Comparison of ENCODE assay signal across 12 cellular contexts in genomic region chr19:5128251-5128931, GRCh38.
A peak's percentile ranks its signal among the peaks of the same experiment; 100 is the strongest.
DNase-seq lines count a peak whose midpoint lies in the region; ATAC-seq lines count a peak whose summit lies in the region.
"Had no signal": no experiment of that assay in that cellular context is flagged by ENCODE, and none has a peak within 500 bp of the region (broad histone marks: within the 10 kb centered on the region; RNA-seq: fewer than 3 reads in every experiment).

No MANE protein-coding gene starts in this region.

- CTCF ChIA-PET in activated CD4-positive, alpha-beta memory T cell treated with anti-CD3 and anti-CD28 coated beads, Interleukin-2, amount 10 ng/mL, durations not matched to agents 7 days and 5 days (lab: Charles Lee), result no interaction called here

- peak overlapping the region; percentile 85 for H3K4me2 ChIP-seq in BLaER1

- H3K4me1 ChIP-seq in BLaER1, result peaks cover 95% of the 10 kb centered on the region

- intact Hi-C loops in cardiac septum (cut with DNase I), result no loop called here
- intact Hi-C loops in posterior vena cava (cut with DNase I), result no loop called here

- no peaks in the 10 kb centered on the region for H3K36me3 Mint-ChIP-seq in activated CD4-positive, alpha-beta memory T cell treated with anti-CD3 and anti-CD28 coated beads, Interleukin-2, amount 10 ng/mL, durations not matched to agents 7 days and 5 days (ENCODE audit: low read depth)

- H3K4me1 Mint-ChIP-seq in activated CD4-positive, alpha-beta memory T cell treated with anti-CD3 and anti-CD28 coated beads, Interleukin-2, amount 10 ng/mL, durations not matched to agents 7 days and 5 days, result peaks cover 7% of the 10 kb centered on the region

- no peak overlapping the region for H3K27ac Mint-ChIP-seq in activated CD4-positive, alpha-beta memory T cell treated with anti-CD3 and anti-CD28 coated beads, Interleukin-2, amount 10 ng/mL, durations not matched to agents 7 days and 5 days
- H3K27ac Mint-ChIP-seq: activated naive CD4-positive, alpha-beta T cell treated with anti-CD3 and anti-CD28 coated beads, Interleukin-2, amount 50 U/mL, for 24 hours; T-helper 1 cell treated with Interleukin-12 subunit alpha and Interleukin-12 subunit beta and Interleukin-4 antibody, amounts not matched to agents 30 μg/mL and 1 μg/mL, for 36 hours had no signal

- POLR2A ChIA-PET in activated CD4-positive, alpha-beta memory T cell treated with anti-CD3 and anti-CD28 coated beads, Interleukin-2, amount 10 ng/mL, durations not matched to agents 7 days and 5 days (lab: Charles Lee), result no interaction called here

- H3K27me3 Mint-ChIP-seq in activated CD4-positive, alpha-beta memory T cell treated with anti-CD3 and anti-CD28 coated beads, Interleukin-2, amount 10 ng/mL, durations not matched to agents 7 days and 5 days, result no peaks in the 10 kb centered on the region
- H3K27me3 Mint-ChIP-seq: activated naive CD4-positive, alpha-beta T cell treated with anti-CD3 and anti-CD28 coated beads, Interleukin-2, amount 50 U/mL, for 24 hours had no signal

- H3K9ac ChIP-seq in BLaER1, result peak overlapping the region; percentile 34; the same call in 1 of the 2 replicates

- H3K9me3 Mint-ChIP-seq in activated CD4-positive, alpha-beta memory T cell treated with anti-CD3 and anti-CD28 coated beads, Interleukin-2, amount 10 ng/mL, durations not matched to agents 7 days and 5 days, result no peaks in the 10 kb centered on the region
- H3K9me3 Mint-ChIP-seq: activated naive CD4-positive, alpha-beta T cell treated with anti-CD3 and anti-CD28 coated beads, Interleukin-2, amount 50 U/mL, for 24 hours; T-helper 1 cell treated with Interleukin-12 subunit alpha and Interleukin-12 subunit beta and Interleukin-4 antibody, amounts not matched to agents 30 μg/mL and 1 μg/mL, for 36 hours had no signal

- peaks cover 97% of the 10 kb centered on the region for H4K20me1 ChIP-seq in BLaER1

- peak; percentile 40 for DNase-seq in SK-N-DZ (ENCODE audit: low spot score)
- DNase-seq in cardiac septum (ENCODE audit: low spot score), result peak; percentile 87
- DNase-seq in posterior vena cava (ENCODE audit: low spot score), result peak; percentile 90
- no peak for DNase-seq in GOT3 (lab: John Stamatoyannopoulos, UW)
- DNase-seq in activated CD4-positive, alpha-beta memory T cell treated with anti-CD3 and anti-CD28 coated beads, Interleukin-2, amount 10 ng/mL, durations not matched to agents 7 days and 5 days, result no peak
- DNase-seq in NCI-H2171 treated with DMSO at 0.1 percent for 48 hours (lab: John Stamatoyannopoulos, UW), result no peak
- DNase-seq: Calu3, glutamatergic neuron had no signal

- peak overlapping the region; percentile 76; the same call in 1 of the 2 replicates for H3K27ac ChIP-seq in BLaER1

- peak overlapping the region; percentile 17; the same call in 1 of the 2 replicates for H3K4me3 ChIP-seq in BLaER1

- H3K4me3 Mint-ChIP-seq in activated CD4-positive, alpha-beta memory T cell treated with anti-CD3 and anti-CD28 coated beads, Interleukin-2, amount 10 ng/mL, durations not matched to agents 7 days and 5 days, result no peak overlapping the region
- H3K4me3 Mint-ChIP-seq: activated naive CD4-positive, alpha-beta T cell treated with anti-CD3 and anti-CD28 coated beads, Interleukin-2, amount 50 U/mL, for 24 hours; T-helper 1 cell treated with Interleukin-12 subunit alpha and Interleukin-12 subunit beta and Interleukin-4 antibody, amounts not matched to agents 30 μg/mL and 1 μg/mL, for 36 hours had no signal

- no peak for ATAC-seq in HG02852 (IDR thresholded peaks at IDR 0.05; ENCODE audit: unreplicated experiment)

- H3K36me3 ChIP-seq in BLaER1, result peaks cover 19% of the 10 kb centered on the region

- H3K9me3 ChIP-seq in BLaER1, result no peaks in the 10 kb centered on the region

- no peaks in the 10 kb centered on the region for H3K27me3 ChIP-seq in BLaER1

Comparison
In these comparisons a context has a peak if more than half of its experiments do, and no peak if none do; other contexts are left out.
1. DNase-seq: peak in SK-N-DZ (single experiment), cardiac septum (single experiment) and posterior vena cava (single experiment); none in GOT3 (single experiment), activated CD4-positive, alpha-beta memory T cell treated with anti-CD3 and anti-CD28 coated beads, Interleukin-2, amount 10 ng/mL, durations not matched to agents 7 days and 5 days (single experiment) and NCI-H2171 treated with DMSO at 0.1 percent for 48 hours (single experiment).